8 cellular contexts compared by ENCODE assay signal in genomic region chr4:94451051-94451404, GRCh38. TPM values are rescaled to one million over a fixed set of nuclear protein-coding genes. Genes with fewer than 3 reads are reported as not detected.
DNase-seq lines count a peak whose midpoint lies in the region; ATAC-seq and TF ChIP-seq lines count a peak whose summit lies in the region.

No MANE protein-coding gene starts in this region.

- H3K36me3 ChIP-seq in adrenal gland (replicated peaks in 1 of 2) (peaks cover 0 to 3% of the 10 kb centered on the region in 2 donors), right lobe of liver (peaks cover 0 to 7% (median 0%) of the 10 kb centered on the region in 4 donors), upper lobe of right lung (peaks cover 5% of the 10 kb centered on the region)

- H3K9me3 ChIP-seq in adrenal gland (replicated peaks in 1 of 3) (no peaks in the 10 kb centered on the region), right lobe of liver (no peaks in the 10 kb centered on the region), upper lobe of right lung (no peaks in the 10 kb centered on the region)

- 10 to 14% (median 12%) methylated on average over 10 of the region's 10 CpGs for WGBS in adrenal gland, 4 donors
- whole genome bisulfite sequencing in right lobe of liver (ENCODE audit: insufficient coverage, low coverage, low lambda C conversion rate, missing lambda C conversion rate): 4% methylated on average over 10 of the region's 10 CpGs

- peak overlapping the region in 2 of 4 donors; percentile 78 to 92 for H3K4me3 ChIP-seq in adrenal gland
- H3K4me3 ChIP-seq in right lobe of liver: peak overlapping the region; percentile 76 to 96 (median 93)
- H3K4me3 ChIP-seq in upper lobe of right lung: peak overlapping the region; percentile 96

- peak overlapping the region in 3 of 5 donors; percentile 91 to 98 (median 94) for H3K27ac ChIP-seq in adrenal gland
- H3K27ac ChIP-seq in right lobe of liver: peak overlapping the region; percentile 93 to 99 (median 97)
- H3K27ac ChIP-seq in upper lobe of right lung: peak overlapping the region; percentile 96

- H3K27me3 ChIP-seq in adrenal gland: no peaks in the 10 kb centered on the region
- no peaks in the 10 kb centered on the region for H3K27me3 ChIP-seq in right lobe of liver
- H3K27me3 ChIP-seq in upper lobe of right lung: no peaks in the 10 kb centered on the region

- H3K4me1 ChIP-seq in adrenal gland (replicated peaks in 1 of 2): peaks cover 4 to 35% of the 10 kb centered on the region in 2 donors
- peaks cover 0 to 17% (median 3%) of the 10 kb centered on the region in 4 donors for H3K4me1 ChIP-seq in right lobe of liver
- peaks cover 10% of the 10 kb centered on the region for H3K4me1 ChIP-seq in upper lobe of right lung

- no peaks in the 10 kb centered on the region for H3K36me3 Mint-ChIP-seq in activated naive CD4-positive, alpha-beta T cell treated with anti-CD3 and anti-CD28 coated beads, Interleukin-2, amount 50 U/mL, for 24 hours
- H3K36me3 Mint-ChIP-seq in activated naive CD4-positive, alpha-beta T cell treated with anti-CD3 and anti-CD28 coated beads, Interleukin-2, amount 50 U/mL, for 72 hours: no peaks in the 10 kb centered on the region

- no peak overlapping the region for H3K27ac Mint-ChIP-seq in activated naive CD4-positive, alpha-beta T cell treated with anti-CD3 and anti-CD28 coated beads, Interleukin-2, amount 50 U/mL, for 24 hours
- peak overlapping the region in 1 of 2 donors; percentile 88 for H3K27ac Mint-ChIP-seq in activated naive CD4-positive, alpha-beta T cell treated with anti-CD3 and anti-CD28 coated beads, Interleukin-2, amount 50 U/mL, for 72 hours

- H3K27me3 Mint-ChIP-seq in activated naive CD4-positive, alpha-beta T cell treated with anti-CD3 and anti-CD28 coated beads, Interleukin-2, amount 50 U/mL, for 24 hours: peaks cover 15% of the 10 kb centered on the region

- intact Hi-C loops in adrenal gland (cut with DNase I): loop anchor here in 1 of 2 donors (5.0 kb wide), 1 partner anchor 44 kb away; no protein-coding TSS in a partner anchor
- intact Hi-C loops in right lobe of liver (cut with DNase I): no loop called here
- intact Hi-C loops in upper lobe of right lung (cut with DNase I): no loop called here

- ATAC-seq in activated naive CD4-positive, alpha-beta T cell treated with anti-CD3 and anti-CD28 coated beads, Interleukin-2, amount 50 U/mL, for 72 hours: no peak
- no peak for ATAC-seq in right lobe of liver
- no peak for ATAC-seq in upper lobe of right lung
- ATAC-seq in GM21447 (IDR thresholded peaks at IDR 0.05; ENCODE audit: unreplicated experiment): no peak
- ATAC-seq in GM19035 (IDR thresholded peaks at IDR 0.05; ENCODE audit: unreplicated experiment): no peak

- no peaks in the 10 kb centered on the region for H3K9me3 Mint-ChIP-seq in activated naive CD4-positive, alpha-beta T cell treated with anti-CD3 and anti-CD28 coated beads, Interleukin-2, amount 50 U/mL, for 24 hours
- H3K9me3 Mint-ChIP-seq in activated naive CD4-positive, alpha-beta T cell treated with anti-CD3 and anti-CD28 coated beads, Interleukin-2, amount 50 U/mL, for 72 hours: no peaks in the 10 kb centered on the region

- DNase-seq in activated naive CD4-positive, alpha-beta T cell treated with anti-CD3 and anti-CD28 coated beads, Interleukin-2, amount 50 U/mL, for 72 hours (ENCODE audit: low spot score in 2 of 2): no peak
- no peak for DNase-seq in adrenal gland
- no peak for DNase-seq in right lobe of liver
- no peak for DNase-seq in upper lobe of right lung
- DNase-seq in SKM-1 treated with dmso at 0.1 percent for 144 hours (lab: John Stamatoyannopoulos, UW; ENCODE audit: unreplicated experiment): no peak

- TF ChIP-seq POLR2A in adrenal gland (IDR thresholded peaks at IDR 0.05) (no peak), right lobe of liver (IDR thresholded peaks at IDR 0.05) (no peak)

- peaks cover 36% of the 10 kb centered on the region for H3K4me1 Mint-ChIP-seq in activated naive CD4-positive, alpha-beta T cell treated with anti-CD3 and anti-CD28 coated beads, Interleukin-2, amount 50 U/mL, for 24 hours

- TF ChIP-seq CTCF in adrenal gland (IDR thresholded peaks at IDR 0.05) (no peak), right lobe of liver (IDR thresholded peaks at IDR 0.05) (no peak), upper lobe of right lung (IDR thresholded peaks at IDR 0.05) (no peak)

- H3K4me3 Mint-ChIP-seq in activated naive CD4-positive, alpha-beta T cell treated with anti-CD3 and anti-CD28 coated beads, Interleukin-2, amount 50 U/mL, for 24 hours: peak overlapping the region; percentile 88

RNA-seq across cellular contexts. Expression of gene PDLIM5, which starts 0.7 kb away (rescaled TPM):
- total RNA-seq in activated naive CD4-positive, alpha-beta T cell treated with anti-CD3 and anti-CD28 coated beads, Interleukin-2, amount 50 U/mL, for 72 hours: 10 to 100 TPM; 18.6 to 21.8 TPM
- total RNA-seq in adrenal gland (100 to 1,000 TPM in 3 of 8 donors, 10 to 100 TPM in 5; 53.9 to 150 (median 84.0) TPM), right lobe of liver (100 to 1,000 TPM in 3 of 6 experiments, 10 to 100 TPM in 3; 71.9 to 135 (median 101) TPM), upper lobe of right lung (82.8 TPM)
- 10 to 100 TPM; 26.2 to 92.4 (median 28.9) TPM for polyA plus RNA-seq in adrenal gland
